In the genomic region with DNA sequence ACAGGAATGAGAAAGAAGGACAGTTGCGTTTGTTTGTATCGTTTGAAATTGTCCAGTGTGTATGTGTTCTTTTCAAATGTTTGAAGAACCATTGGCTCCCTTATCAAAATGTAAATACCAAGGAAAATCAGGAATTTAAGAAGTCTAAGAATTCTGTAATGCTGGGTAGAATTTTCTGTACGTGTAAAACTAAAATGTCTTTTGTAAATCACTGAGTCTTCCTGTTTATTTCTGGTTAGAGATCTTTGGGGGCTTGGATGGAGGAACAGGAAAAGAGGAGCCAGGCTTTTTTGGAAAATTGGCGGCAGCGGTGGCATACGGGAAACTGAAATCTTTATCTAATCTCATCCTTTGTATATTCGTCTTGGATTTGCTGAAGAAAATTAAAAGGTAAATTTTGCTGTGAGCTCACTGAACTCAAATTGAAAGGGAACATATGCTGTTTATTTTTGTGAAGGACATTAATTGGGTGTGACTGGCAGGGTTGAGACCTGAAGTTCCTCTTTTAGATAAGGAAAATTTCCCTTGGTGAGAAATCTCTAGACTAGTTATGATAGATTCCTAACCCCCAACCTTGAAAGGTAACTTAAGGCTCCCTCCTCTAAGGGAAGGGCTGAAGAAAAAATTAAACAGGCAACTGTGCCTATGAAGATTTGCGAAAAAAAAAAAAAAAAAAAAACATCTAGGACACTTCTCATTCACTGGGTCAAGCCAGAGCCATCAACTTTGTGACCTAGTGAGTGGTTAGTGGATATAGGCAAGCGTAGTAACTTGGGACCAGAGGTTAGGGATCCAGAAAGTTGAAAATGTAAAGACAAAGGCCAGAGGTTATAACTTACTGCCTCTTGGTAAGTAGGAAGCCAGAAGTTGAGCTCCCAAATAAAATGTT, we compare ENCODE assay signal across 9 cellular contexts. TPM values are rescaled to one million over a fixed set of nuclear protein-coding genes. Genes with fewer than 3 reads are reported as not detected.
DNase-seq lines count a peak whose midpoint lies in the region; ATAC-seq lines count a peak whose summit lies in the region.
"Had no signal": no experiment of that assay in that cellular context is flagged by ENCODE, and none has a peak within 500 bp of the region (broad histone marks: within the 10 kb centered on the region; RNA-seq: fewer than 3 reads in every experiment).

No MANE protein-coding gene starts in this region.

- H3K27me3 ChIP-seq in BLaER1 treated with 17β-estradiol and CSF1 and Interleukin-3, amounts not matched to agents 10 nM and 100 nM: no peaks in the 10 kb centered on the region
- H3K27me3 ChIP-seq in mucosa of rectum (ENCODE audit: control insufficient read depth in 2 of 2, insufficient read depth in 2 of 2, low read length in 2 of 2): no peaks in the 10 kb centered on the region

- peaks cover 0 to 6% (median 0%) of the 10 kb centered on the region in 3 donors for H3K9me3 Mint-ChIP-seq in IgD-negative memory B cell
- peaks cover 4% of the 10 kb centered on the region for H3K9me3 Mint-ChIP-seq in activated naive CD8-positive, alpha-beta T cell treated with anti-CD3 and anti-CD28 coated beads, Interleukin-2, amount 10 ng/mL, durations not matched to agents 7 days and 5 days

- peak overlapping the region; percentile 77 to 87 (median 85) for H3K9ac ChIP-seq in BLaER1 treated with 17β-estradiol and CSF1 and Interleukin-3, amounts not matched to agents 10 nM and 100 nM
- H3K9ac ChIP-seq in mucosa of rectum (ENCODE audit: low read depth in 1 of 2, low read length in 2 of 2): peak overlapping the region; percentile 55 to 76

- no peaks in the 10 kb centered on the region for H3K36me3 ChIP-seq in BLaER1 treated with 17β-estradiol and CSF1 and Interleukin-3, amounts not matched to agents 10 nM and 100 nM
- no peaks in the 10 kb centered on the region for H3K36me3 ChIP-seq in mucosa of rectum (ENCODE audit: control insufficient read depth in 2 of 2, insufficient read depth in 2 of 2, low read length in 2 of 2)
- H3K36me3 ChIP-seq: heart left ventricle had no signal

- no peak for DNase-seq in activated naive CD8-positive, alpha-beta T cell treated with anti-CD3 and anti-CD28 coated beads, Interleukin-2, amount 10 ng/mL, durations not matched to agents 7 days and 5 days
- DNase-seq in NCI-H2107 treated with DMSO at 0.1 percent for 48 hours (lab: John Stamatoyannopoulos, UW; ENCODE audit: unreplicated experiment) (no peak), cerebellar cortex (ENCODE audit: low spot score) (no peak)
- no peak for DNase-seq in stimulated activated CD4-positive, alpha-beta T cell treated with anti-CD3 and anti-CD28 coated beads, Interleukin-4, amount 100 ng/mL, for 4 hours

- H3K36me3 Mint-ChIP-seq in IgD-negative memory B cell: no peaks in the 10 kb centered on the region
- no peaks in the 10 kb centered on the region for H3K36me3 Mint-ChIP-seq in activated naive CD8-positive, alpha-beta T cell treated with anti-CD3 and anti-CD28 coated beads, Interleukin-2, amount 10 ng/mL, durations not matched to agents 7 days and 5 days

- peaks cover 18 to 28% (median 22%) of the 10 kb centered on the region in 10 experiments for H3K4me1 ChIP-seq in BLaER1 treated with 17β-estradiol and CSF1 and Interleukin-3, amounts not matched to agents 10 nM and 100 nM
- peaks cover 12 to 18% of the 10 kb centered on the region in 2 donors for H3K4me1 ChIP-seq in mucosa of rectum (ENCODE audit: control insufficient read depth in 2 of 2, insufficient read depth in 2 of 2, low read length in 2 of 2)

- H3K27ac ChIP-seq in BLaER1 treated with 17β-estradiol and CSF1 and Interleukin-3, amounts not matched to agents 10 nM and 100 nM: peak overlapping the region; percentile 69 to 94 (median 89); a peak in 21 of 22 replicates
- peak overlapping the region; percentile 85 to 92 for H3K27ac ChIP-seq in mucosa of rectum (ENCODE audit: low read depth in 2 of 2, low read length in 2 of 2)

- POLR2A ChIA-PET in activated naive CD8-positive, alpha-beta T cell treated with anti-CD3 and anti-CD28 coated beads, Interleukin-2, amount 10 ng/mL, durations not matched to agents 7 days and 5 days (lab: Charles Lee): interaction anchor here (1.3 to 2.1 kb wide), 3 partner anchors 45 to 528 kb away, joined by 3 to 15 read pairs (median 8); partner anchors contain the start of genes DHX38 and TXNL4B

- no peak for ATAC-seq in activated naive CD8-positive, alpha-beta T cell treated with anti-CD3 and anti-CD28 coated beads, Interleukin-2, amount 10 ng/mL, durations not matched to agents 7 days and 5 days (ENCODE audit: low read depth)
- no peak for ATAC-seq in GM18519 (IDR thresholded peaks at IDR 0.05; ENCODE audit: low FRiP score, unreplicated experiment)

- peak overlapping the region; percentile 92 to 95 (median 94) for H3K4me3 Mint-ChIP-seq in IgD-negative memory B cell
- peak overlapping the region; percentile 81 for H3K4me3 Mint-ChIP-seq in activated naive CD8-positive, alpha-beta T cell treated with anti-CD3 and anti-CD28 coated beads, Interleukin-2, amount 10 ng/mL, durations not matched to agents 7 days and 5 days

- H3K9me3 ChIP-seq in BLaER1 treated with 17β-estradiol and CSF1 and Interleukin-3, amounts not matched to agents 10 nM and 100 nM (replicated peaks in 1 of 11): peaks cover 21 to 23% (median 22%) of the 10 kb centered on the region in 11 experiments
- no peaks in the 10 kb centered on the region for H3K9me3 ChIP-seq in mucosa of rectum (ENCODE audit: control insufficient read depth in 2 of 2, low read length in 2 of 2)

- H4K20me1 ChIP-seq in BLaER1 treated with 17β-estradiol and CSF1 and Interleukin-3, amounts not matched to agents 10 nM and 100 nM: no peaks in the 10 kb centered on the region

- peaks cover 24 to 28% (median 26%) of the 10 kb centered on the region in 3 donors for H3K4me1 Mint-ChIP-seq in IgD-negative memory B cell
- peaks cover 12% of the 10 kb centered on the region for H3K4me1 Mint-ChIP-seq in activated naive CD8-positive, alpha-beta T cell treated with anti-CD3 and anti-CD28 coated beads, Interleukin-2, amount 10 ng/mL, durations not matched to agents 7 days and 5 days

- peak overlapping the region; percentile 58 to 73 (median 66) for H3K4me3 ChIP-seq in BLaER1 treated with 17β-estradiol and CSF1 and Interleukin-3, amounts not matched to agents 10 nM and 100 nM
- H3K4me3 ChIP-seq in mucosa of rectum (ENCODE audit: low read length in 2 of 2): peak overlapping the region; percentile 80 to 89

- peaks cover 1% of the 10 kb centered on the region for H3K27me3 Mint-ChIP-seq in IgD-negative memory B cell
- no peaks in the 10 kb centered on the region for H3K27me3 Mint-ChIP-seq in activated naive CD8-positive, alpha-beta T cell treated with anti-CD3 and anti-CD28 coated beads, Interleukin-2, amount 10 ng/mL, durations not matched to agents 7 days and 5 days

- H3K4me2 ChIP-seq in BLaER1 treated with 17β-estradiol and CSF1 and Interleukin-3, amounts not matched to agents 10 nM and 100 nM: peak overlapping the region; percentile 68 to 89 (median 78)

- H3K27ac Mint-ChIP-seq in IgD-negative memory B cell: peak overlapping the region; percentile 98 to 100 (median 99)
- H3K27ac Mint-ChIP-seq in activated naive CD8-positive, alpha-beta T cell treated with anti-CD3 and anti-CD28 coated beads, Interleukin-2, amount 10 ng/mL, durations not matched to agents 7 days and 5 days: peak overlapping the region; percentile 87

RNA-seq across cellular contexts. Expression of gene TAT, which starts 10.8 kb away (rescaled TPM):
- polyA plus RNA-seq in IgD-negative memory B cell: not detected
- not detected for total RNA-seq in activated naive CD8-positive, alpha-beta T cell treated with anti-CD3 and anti-CD28 coated beads, Interleukin-2, amount 10 ng/mL, durations not matched to agents 7 days and 5 days
- polyA plus RNA-seq: heart left ventricle had no signal

RNA-seq across cellular contexts. Expression of gene CHST4, which starts 39.8 kb away (rescaled TPM):
- not detected for polyA plus RNA-seq in IgD-negative memory B cell
- not detected for total RNA-seq in activated naive CD8-positive, alpha-beta T cell treated with anti-CD3 and anti-CD28 coated beads, Interleukin-2, amount 10 ng/mL, durations not matched to agents 7 days and 5 days
- polyA plus RNA-seq: heart left ventricle had no signal

RNA-seq across cellular contexts. Expression of gene MARVELD3, which starts 59.9 kb away (rescaled TPM):
- polyA plus RNA-seq in IgD-negative memory B cell: not detected
- not detected for total RNA-seq in activated naive CD8-positive, alpha-beta T cell treated with anti-CD3 and anti-CD28 coated beads, Interleukin-2, amount 10 ng/mL, durations not matched to agents 7 days and 5 days
- polyA plus RNA-seq: heart left ventricle had no signal
